25 cellular contexts compared by ENCODE assay signal in genomic region chr10:36301139-36301538, GRCh38.
"Had no signal": no experiment of that assay in that cellular context is flagged by ENCODE, and none has a peak within 500 bp of the region (broad histone marks: within the 10 kb centered on the region; RNA-seq: fewer than 3 reads in every experiment).

No MANE protein-coding gene starts in this region.

- H3K36me3 ChIP-seq: left lung, lower lobe of right lung, pancreas, right atrium auricular region, right lobe of liver, tibial nerve, uterus had no signal

- H3K27ac ChIP-seq: left lung, lower lobe of right lung, pancreas, right atrium auricular region, right lobe of liver, tibial nerve, uterus had no signal

- H3K4me1 ChIP-seq: left lung, lower lobe of right lung, pancreas, right atrium auricular region, right lobe of liver, tibial nerve, uterus had no signal

- DNase-seq: hypothalamus; immature natural killer cell; kidney; left colon; left lung; lower lobe of right lung; mammary epithelial cell; mesenchymal stem cell; naive thymus-derived CD8-positive, alpha-beta T cell; nucleus accumbens; pancreas; right lobe of liver; stimulated activated CD4-positive, alpha-beta T cell treated with anti-CD3 and anti-CD28 coated beads, Interleukin-1b, Interleukin-23, amount 100 ng/mL, for 48 hours; stimulated activated CD4-positive, alpha-beta T cell treated with anti-CD3 and anti-CD28 coated beads, Interleukin-2, amount 100 ng/mL, for 48 hours; stimulated activated CD4-positive, alpha-beta T cell treated with anti-CD3 and anti-CD28 coated beads, Interleukin-4, amount 100 ng/mL, for 4 hours; stimulated activated CD8-positive, alpha-beta memory T cell treated with anti-CD3 and anti-CD28 coated beads, Interleukin-4, amount 100 ng/mL, for 48 hours; stimulated activated naive CD4-positive, alpha-beta T cell treated with Interleukin-2 at 50 U/mL for 16 hours; stimulated activated naive CD8-positive, alpha-beta T cell treated with anti-CD3 and anti-CD28 coated beads, Interleukin-15, amount 100 ng/mL, for 72 hours; substantia nigra; uterus had no signal

- H3K4me2 ChIP-seq: smooth muscle cell had no signal

- FAIRE-seq: islet of Langerhans, pancreas had no signal

- H3K9me3 ChIP-seq: lower lobe of right lung, pancreas, right atrium auricular region, right lobe of liver, tibial nerve, uterus had no signal

- H3K27me3 ChIP-seq: left lung, pancreas, right atrium auricular region, right lobe of liver, tibial nerve, uterus had no signal

- ATAC-seq: left colon; left lung; lower lobe of right lung; naive thymus-derived CD8-positive, alpha-beta T cell; pancreas; right lobe of liver; stimulated activated memory B cell treated with anti-CD40 and anti-IgM and Interleukin-4, amounts not matched to agents 10 μg/mL and 1 μg/mL and 100 μg/mL, for 72 hours; stimulated activated naive CD8-positive, alpha-beta T cell treated with anti-CD3 and anti-CD28 coated beads, Interleukin-15, amount 100 ng/mL, for 72 hours had no signal

- H3K4me3 ChIP-seq: left lung, lower lobe of right lung, pancreas, right atrium auricular region, right lobe of liver, smooth muscle cell, tibial nerve, uterus had no signal
